Comparison of ENCODE assay signal across 13 cellular contexts in genomic region chr14:101248840-101249675, GRCh38.
"Had no signal": no experiment of that assay in that cellular context is flagged by ENCODE, and none has a peak within 500 bp of the region (broad histone marks: within the 10 kb centered on the region; RNA-seq: fewer than 3 reads in every experiment).

No MANE protein-coding gene starts in this region.

- ATAC-seq: effector memory CD8-positive, alpha-beta T cell; naive thymus-derived CD8-positive, alpha-beta T cell; T-cell had no signal

- H3K27ac ChIP-seq: testis, VCaP had no signal

- DNase-seq: activated gamma-delta T cell treated with Interleukin-2 at 50 U/mL for 16 hours; activated T-cell treated with anti-CD3 and anti-CD28 coated beads, Interleukin-2, amount 50 U/mL, for 1 hour; cortex of kidney; effector memory CD8-positive, alpha-beta T cell; kidney glomerular epithelial cell; nucleus accumbens; stimulated activated CD4-positive, alpha-beta T cell treated with anti-CD3 and anti-CD28 coated beads, Interleukin-2, amount 100 ng/mL, for 48 hours; stimulated activated naive CD4-positive, alpha-beta T cell treated with Interleukin-2 at 50 U/mL for 16 hours; T1000; testis had no signal
